8 cellular contexts compared by ENCODE assay signal in genomic region chr20:37315293-37316110, GRCh38. TPM values are rescaled to one million over a fixed set of nuclear protein-coding genes. Genes with fewer than 3 reads are reported as not detected.
DNase-seq lines count a peak whose midpoint lies in the region; ATAC-seq and TF ChIP-seq lines count a peak whose summit lies in the region.

No MANE protein-coding gene starts in this region.

- H3K27me3 Mint-ChIP-seq in activated B cell treated with CpG ODN at 0.5 μM for 24 hours (no peaks in the 10 kb centered on the region), progenitor cell of endocrine pancreas (no peaks in the 10 kb centered on the region)
- no peaks in the 10 kb centered on the region for H3K27me3 Mint-ChIP-seq in stimulated activated naive B cell treated with anti-CD40 and anti-IgM and Interleukin-4, amounts not matched to agents 10 μg/mL and 1 μg/mL and 100 μg/mL, for 72 hours

- H3K4me3 Mint-ChIP-seq in activated B cell treated with CpG ODN at 0.5 μM for 24 hours (peak overlapping the region; percentile 59), progenitor cell of endocrine pancreas (ENCODE audit: low read depth) (no peak overlapping the region)
- H3K4me3 Mint-ChIP-seq in stimulated activated naive B cell treated with anti-CD40 and anti-IgM and Interleukin-4, amounts not matched to agents 10 μg/mL and 1 μg/mL and 100 μg/mL, for 72 hours, result peak overlapping the region; percentile 36 to 45

- peaks cover 4% of the 10 kb centered on the region; the same call in 1 of the 2 replicates for H3K4me1 ChIP-seq in HEK293 (ENCODE audit: control insufficient read depth, insufficient read depth, low read length)

- POLR2A ChIA-PET in HEK293 (lab: Yijun Ruan, JAX) (no interaction called here), activated B cell treated with CpG ODN at 0.5 μM for 24 hours (lab: Charles Lee) (interaction anchor here (0.6 to 2.1 kb wide), 14 partner anchors 13 to 212 kb away, joined by 3 to 32 read pairs (median 4); partner anchors contain the start of genes BLCAP, MANBAL and SRC)

- H3K36me3 ChIP-seq in HEK293 (ENCODE audit: control insufficient read depth in 2 of 2, insufficient read depth in 1 of 2, low read length in 2 of 2), result peaks cover 0 to 40% of the 10 kb centered on the region in 2 experiments; a peak in 2 of 3 replicates

- peaks cover 54% of the 10 kb centered on the region for H3K36me3 Mint-ChIP-seq in activated B cell treated with CpG ODN at 0.5 μM for 24 hours (ENCODE audit: low read depth)
- H3K36me3 Mint-ChIP-seq in stimulated activated naive B cell treated with anti-CD40 and anti-IgM and Interleukin-4, amounts not matched to agents 10 μg/mL and 1 μg/mL and 100 μg/mL, for 72 hours, result peaks cover 45 to 73% of the 10 kb centered on the region in 2 donors
- peaks cover 15% of the 10 kb centered on the region for H3K36me3 Mint-ChIP-seq in progenitor cell of endocrine pancreas (ENCODE audit: insufficient read depth)

- intact Hi-C loops in activated B cell treated with CpG ODN at 0.5 μM for 24 hours (cut with micrococcal nuclease), result loop anchor here (1.0 to 5.0 kb wide), 6 partner anchors 21 to 69 kb away; partner anchors contain the start of gene MANBAL

- H3K9me3 ChIP-seq in HEK293 (ENCODE audit: control insufficient read depth, insufficient read depth, low read depth, low read length), result no peaks in the 10 kb centered on the region

- ATAC-seq in activated B cell treated with CpG ODN at 0.5 μM for 24 hours (ENCODE audit: low read depth) (peak; percentile 54), GM21737 (IDR thresholded peaks at IDR 0.05; ENCODE audit: unreplicated experiment) (no peak), HG03095 (IDR thresholded peaks at IDR 0.05; ENCODE audit: unreplicated experiment) (no peak)
- ATAC-seq in stimulated activated naive B cell treated with anti-CD40 and anti-IgM and Interleukin-4, amounts not matched to agents 10 μg/mL and 1 μg/mL and 100 μg/mL, for 72 hours (replicated peaks), result peak; percentile 73 to 75

- peaks cover 56% of the 10 kb centered on the region for H3K4me1 Mint-ChIP-seq in activated B cell treated with CpG ODN at 0.5 μM for 24 hours
- H3K4me1 Mint-ChIP-seq in stimulated activated naive B cell treated with anti-CD40 and anti-IgM and Interleukin-4, amounts not matched to agents 10 μg/mL and 1 μg/mL and 100 μg/mL, for 72 hours, result peaks cover 52 to 74% of the 10 kb centered on the region in 2 donors
- H3K4me1 Mint-ChIP-seq in progenitor cell of endocrine pancreas (ENCODE audit: low read depth), result peaks cover 29% of the 10 kb centered on the region

- peak; percentile 77 for DNase-seq in GM12865 (ENCODE audit: low read depth)
- peak; percentile 44 for DNase-seq in activated B cell treated with CpG ODN at 0.5 μM for 24 hours
- peak; percentile 92 for DNase-seq in hepatic stellate cell (ENCODE audit: low spot score)
- peak; percentile 61 for DNase-seq in stimulated activated naive B cell treated with anti-CD40 and anti-IgM and Interleukin-4, amounts not matched to agents 10 μg/mL and 1 μg/mL and 100 μg/mL, for 72 hours
- no peak for DNase-seq in progenitor cell of endocrine pancreas (ENCODE audit: low spot score, unreplicated experiment)

- peak overlapping the region; percentile 92 for H3K27ac Mint-ChIP-seq in activated B cell treated with CpG ODN at 0.5 μM for 24 hours
- peak overlapping the region; percentile 95 for H3K27ac Mint-ChIP-seq in stimulated activated naive B cell treated with anti-CD40 and anti-IgM and Interleukin-4, amounts not matched to agents 10 μg/mL and 1 μg/mL and 100 μg/mL, for 72 hours
- no peak overlapping the region for H3K27ac Mint-ChIP-seq in progenitor cell of endocrine pancreas

- H3K9me3 Mint-ChIP-seq in activated B cell treated with CpG ODN at 0.5 μM for 24 hours (no peaks in the 10 kb centered on the region), progenitor cell of endocrine pancreas (ENCODE audit: low read depth) (no peaks in the 10 kb centered on the region)
- no peaks in the 10 kb centered on the region for H3K9me3 Mint-ChIP-seq in stimulated activated naive B cell treated with anti-CD40 and anti-IgM and Interleukin-4, amounts not matched to agents 10 μg/mL and 1 μg/mL and 100 μg/mL, for 72 hours

- no peak overlapping the region for H3K4me3 ChIP-seq in GM12865 (ENCODE audit: low read depth, low read length)
- H3K4me3 ChIP-seq in HEK293 (ENCODE audit: low read depth, low read length), result no peak overlapping the region

- CTCF ChIA-PET in HEK293 (lab: Yijun Ruan, JAX) (no interaction called here), activated B cell treated with CpG ODN at 0.5 μM for 24 hours (lab: Charles Lee) (interaction anchor here (0.7 to 2.1 kb wide), 2 partner anchors 67 to 69 kb away, joined by 3 to 10 read pairs; no protein-coding TSS in a partner anchor)

- no peak overlapping the region for H3K27ac ChIP-seq in HEK293 (ENCODE audit: extremely low read depth, low read depth, low read length)

- TF ChIP-seq CTCF in GM12865 (IDR thresholded peaks at IDR 0.05; ENCODE audit: insufficient read depth, low read depth, low read length, missing control alignments), result no peak
- no peak for TF ChIP-seq CTCF in HEK293 (tag by site-specific recombination; IDR thresholded peaks at IDR 0.05)
- TF ChIP-seq CTCF in activated B cell treated with CpG ODN at 0.5 μM for 24 hours (IDR thresholded peaks at IDR 0.05), result no peak
- no peak for TF ChIP-seq CTCF in progenitor cell of endocrine pancreas (IDR thresholded peaks at IDR 0.05; ENCODE audit: unreplicated experiment)

TF ChIP-seq in HEK293, 187 proteins besides CTCF, POLR2A, EP300 and RAD21:
- TF ChIP-seq KLF9 (tag by site-specific recombination; IDR thresholded peaks at IDR 0.05; ENCODE audit: low read depth) (no peak), ZIC2 (tag by site-specific recombination; IDR thresholded peaks at IDR 0.05) (peak; percentile 80), EGR2 (tag by site-specific recombination; IDR thresholded peaks at IDR 0.05; ENCODE audit: low read depth) (peak; percentile 51; the same call in 1 of the 2 replicates), ZNF169 (tag by site-specific recombination; IDR thresholded peaks at IDR 0.05) (no peak), ZNF768 (tag by site-specific recombination; IDR thresholded peaks at IDR 0.05) (no peak)

RNA-seq across cellular contexts. Expression of gene MANBAL, which starts 26.0 kb away (rescaled TPM):
- total RNA-seq in activated B cell treated with CpG ODN at 0.5 μM for 24 hours, result 20.1 and 21.0 TPM in 2 replicates
- 39.4 and 41.2 TPM in 2 replicates for total RNA-seq in progenitor cell of endocrine pancreas

RNA-seq across cellular contexts. Expression of gene SRC, which starts 30.4 kb away (rescaled TPM):
- total RNA-seq in activated B cell treated with CpG ODN at 0.5 μM for 24 hours (62.9 and 72.7 TPM in 2 replicates), progenitor cell of endocrine pancreas (126 and 128 TPM in 2 replicates)

RNA-seq across cellular contexts. Expression of gene GHRH, which starts 53.9 kb away (rescaled TPM):
- total RNA-seq in activated B cell treated with CpG ODN at 0.5 μM for 24 hours (not detected in 2 replicates), progenitor cell of endocrine pancreas (0.75 TPM in 1 of 2 replicates, not detected in the other)

Comparison
In these comparisons a context has a peak if more than half of its experiments do, and no peak if none do; other contexts are left out.
1. ATAC-seq: peak in activated B cell treated with CpG ODN at 0.5 μM for 24 hours (single experiment) and stimulated activated naive B cell treated with anti-CD40 and anti-IgM and Interleukin-4, amounts not matched to agents 10 μg/mL and 1 μg/mL and 100 μg/mL, for 72 hours (2 of 2); none in GM21737 (single experiment) and HG03095 (single experiment).